Comparison of ENCODE assay signal across 38 cellular contexts in genomic region chr19:8331263-8331840, GRCh38. TPM values are rescaled to one million over a fixed set of nuclear protein-coding genes. Genes with fewer than 3 reads are reported as not detected.
"Had no signal": no experiment of that assay in that cellular context is flagged by ENCODE, and none has a peak within 500 bp of the region (broad histone marks: within the 10 kb centered on the region; RNA-seq: fewer than 3 reads in every experiment).

No MANE protein-coding gene starts in this region.

- H3K36me3 ChIP-seq: brain microvascular endothelial cell, MG63 had no signal

- DNase-seq: activated B cell treated with CpG ODN at 0.5 μM for 24 hours; activated CD4-positive, alpha-beta memory T cell treated with anti-CD3 and anti-CD28 coated beads, Interleukin-2, amount 10 ng/mL, durations not matched to agents 7 days and 5 days; activated CD4-positive, alpha-beta T cell treated with anti-CD3 and anti-CD28 coated beads for 4 hours; activated CD4-positive, CD25-positive, alpha-beta regulatory T cell treated with anti-CD3 and anti-CD28 coated beads, Interleukin-2, amount 50 U/mL, for 72 hours; activated effector memory CD4-positive, alpha-beta T cell treated with anti-CD3 and anti-CD28 coated beads, Interleukin-2, amount 50 U/mL, for 16 hours; activated naive CD4-positive, alpha-beta T cell; activated naive CD4-positive, alpha-beta T cell treated with anti-CD3 and anti-CD28 coated beads, Interleukin-2, amount 50 U/mL, for 16 hours; activated naive CD8-positive, alpha-beta T cell treated with anti-CD3 and anti-CD28 coated beads for 36 hours; activated T-cell treated with anti-CD3 and anti-CD28 coated beads, Interleukin-2, amount 50 U/mL, for 1 hour; activated T-cell treated with anti-CD3 and anti-CD28 coated beads, Interleukin-2, amount 50 U/mL, for 72 hours; amniotic stem cell; aorta; brain microvascular endothelial cell; central memory CD4-positive, alpha-beta T cell; MG63; NCI-H1048; NCI-H1105 treated with DMSO at 0.1 percent for 48 hours; NCI-H1436; NCI-H1694; NCI-H1930; NCI-H2081 treated with DMSO at 0.1 percent for 48 hours; NCI-H226; NCI-H446 treated with DMSO at 0.1 percent for 48 hours; NCI-H524 treated with DMSO at 0.1 percent for 48 hours; NCI-H748 treated with DMSO at 0.1 percent for 48 hours; NK-92 treated with Interleukin-12 subunit alpha and Interleukin-12 subunit beta, amount 100 ng/mL, for 24 hours; SIG-M5; SW 1271; T-helper 1 cell; T-helper 2 cell; T-helper 9 cell had no signal

- H3K4me2 ChIP-seq: PC-9 had no signal

- H3K27ac ChIP-seq: brain microvascular endothelial cell, PC-9, RWPE1, VCaP had no signal

- H2AFZ ChIP-seq: PC-9 had no signal

- H3K4me3 ChIP-seq: MG63, PC-9 had no signal

- ATAC-seq: activated T-cell treated with anti-CD3 and anti-CD28 coated beads, Interleukin-2, amount 50 U/mL, for 72 hours; activated T-helper 17 cell treated with anti-CD3 and anti-CD28 coated beads, Interleukin-2, amount 50 U/mL, for 72 hours; Right ventricle myocardium inferior had no signal

RNA-seq across cellular contexts. Expression of gene ANGPTL4, which starts 32.6 kb away (rescaled TPM):
- total RNA-seq: activated B cell treated with CpG ODN at 0.5 μM for 24 hours, OCI-LY7, PC-9, SK-MEL-5 had no signal
